Comparison of ENCODE assay signal across 8 cellular contexts in the genomic region with DNA sequence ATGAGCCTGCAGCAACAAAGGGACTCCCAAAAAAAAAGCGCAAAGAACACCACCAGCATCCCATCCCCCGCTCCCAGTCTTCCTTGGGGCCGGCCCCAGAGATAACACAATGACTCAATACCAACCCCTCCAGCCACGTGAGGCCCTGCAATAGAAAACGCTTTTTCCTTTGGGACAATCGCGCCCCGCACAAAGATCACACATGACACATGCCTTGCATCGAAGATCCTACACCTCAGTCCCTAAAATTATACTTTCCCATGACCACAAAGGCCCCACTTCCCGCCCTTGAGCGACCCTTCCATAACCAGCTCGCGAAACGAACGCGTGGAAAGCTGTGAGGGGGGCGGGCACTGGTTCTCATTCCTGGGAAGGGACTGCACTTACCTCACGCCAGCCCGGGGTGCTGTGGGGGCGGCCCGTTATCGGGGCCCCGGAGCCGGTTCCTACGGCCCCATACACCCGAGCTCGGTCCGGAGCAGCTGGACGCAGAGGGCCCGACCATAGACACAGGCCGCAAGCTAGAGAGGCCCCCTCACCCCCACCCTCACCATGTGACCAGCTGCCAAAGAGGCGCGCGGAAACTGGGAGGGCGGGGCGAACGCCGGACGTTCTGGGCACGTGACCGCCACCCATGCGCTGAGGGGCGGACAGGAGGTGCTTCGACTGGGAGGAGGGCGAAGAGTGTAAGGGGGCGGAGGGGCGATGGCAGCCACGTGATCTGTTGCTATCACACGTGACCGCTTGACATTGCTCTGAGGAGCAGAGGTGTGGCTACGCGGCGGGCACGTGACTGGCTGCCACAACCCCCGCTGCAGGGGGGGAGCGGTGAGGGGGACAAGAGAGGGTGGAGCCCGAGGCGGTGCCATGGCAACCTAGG. TPM values are rescaled to one million over a fixed set of nuclear protein-coding genes. Genes with fewer than 3 reads are reported as not detected.
DNase-seq lines count a peak whose midpoint lies in the region; ATAC-seq and TF ChIP-seq lines count a peak whose summit lies in the region.

A gene (minus strand): TSS at position 523 of the 880 bp plus-strand sequence. CDS start 593 bp downstream, outside the sequence.

- H3K4me1 Mint-ChIP-seq in T-helper 17 cell (peaks cover 49% of the 10 kb centered on the region), progenitor cell of endocrine pancreas (ENCODE audit: low read depth) (peaks cover 36% of the 10 kb centered on the region)

- intact Hi-C loops in left ventricle myocardium inferior (cut with micrococcal nuclease): no loop called here

- ATAC-seq in HG02885 (IDR thresholded peaks at IDR 0.05; ENCODE audit: poor library complexity, unreplicated experiment) (peak; percentile 71), T-helper 17 cell (peak; percentile 81)

- peaks cover 53% of the 10 kb centered on the region for H3K4me1 ChIP-seq in left ventricle myocardium inferior

- peak within 1 kb of the TSS; percentile 94 for H3K4me3 Mint-ChIP-seq in T-helper 17 cell
- H3K4me3 Mint-ChIP-seq in progenitor cell of endocrine pancreas (ENCODE audit: low read depth): peak within 1 kb of the TSS; percentile 99

- peak; percentile 75 for TF ChIP-seq POLR2A in GM15510 (IDR thresholded peaks at IDR 0.05; ENCODE audit: borderline replicate concordance, extremely low read depth, insufficient read length)

- peaks cover 40% of the 10 kb centered on the region for H3K36me3 ChIP-seq in left ventricle myocardium inferior

- DNase-seq in NCI-H1694 treated with DMSO at 0.1 percent for 48 hours (lab: John Stamatoyannopoulos, UW) (peak; percentile 98), T-helper 17 cell (peak; percentile 97 to 99 (median 98)), amygdala (lab: John Stamatoyannopoulos, UW) (peak; percentile 94 to 100 (median 100)), left ventricle myocardium inferior (peak; percentile 99), progenitor cell of endocrine pancreas (ENCODE audit: low spot score, unreplicated experiment) (peak; percentile 96), ureter (ENCODE audit: low spot score) (peak; percentile 100)

- H3K36me3 Mint-ChIP-seq in T-helper 17 cell (ENCODE audit: low read depth): no peaks in the 10 kb centered on the region
- H3K36me3 Mint-ChIP-seq in progenitor cell of endocrine pancreas (ENCODE audit: insufficient read depth): peaks cover 26% of the 10 kb centered on the region

- H3K4me3 ChIP-seq in left ventricle myocardium inferior: peak within 1 kb of the TSS; percentile 81

- H3K27me3 Mint-ChIP-seq in T-helper 17 cell: no peaks in the 10 kb centered on the region
- no peaks in the 10 kb centered on the region for H3K27me3 Mint-ChIP-seq in progenitor cell of endocrine pancreas

- H3K27me3 ChIP-seq in left ventricle myocardium inferior (ENCODE audit: low read depth): no peaks in the 10 kb centered on the region

- H3K27ac ChIP-seq in left ventricle myocardium inferior (replicated peaks): peak within 1 kb of the TSS; percentile 92

- H3K9me3 ChIP-seq in T-helper 17 cell (ENCODE audit: control insufficient read depth, low read length, poor library complexity, severe bottlenecking): no peaks in the 10 kb centered on the region
- H3K9me3 ChIP-seq in left ventricle myocardium inferior (replicated peaks): no peaks in the 10 kb centered on the region

- H3K27ac Mint-ChIP-seq in T-helper 17 cell (peak within 1 kb of the TSS; percentile 96), progenitor cell of endocrine pancreas (peak within 1 kb of the TSS; percentile 99)

- TF ChIP-seq CTCF in left ventricle myocardium inferior (IDR thresholded peaks at IDR 0.05; ENCODE audit: borderline replicate concordance): no peak
- no peak for TF ChIP-seq CTCF in progenitor cell of endocrine pancreas (IDR thresholded peaks at IDR 0.05; ENCODE audit: unreplicated experiment)

- no peaks in the 10 kb centered on the region for H3K9me3 Mint-ChIP-seq in progenitor cell of endocrine pancreas (ENCODE audit: low read depth)

RNA-seq across cellular contexts. Expression of the gene that starts here (rescaled TPM):
- total RNA-seq in T-helper 17 cell (10 to 100 TPM; 20.8 to 21.3 TPM), left ventricle myocardium inferior (41.3 TPM), progenitor cell of endocrine pancreas (194 and 208 TPM in 2 replicates), ureter (86.5 TPM)

Comparison
In these comparisons a context has a peak if more than half of its experiments do, and no peak if none do; other contexts are left out.
1. Peak in every context shown above with its lines: DNase-seq, ATAC-seq, H3K4me3 ChIP-seq and H3K27ac ChIP-seq.